Comparison of ENCODE assay signal across 1 cellular context in the genomic region with DNA sequence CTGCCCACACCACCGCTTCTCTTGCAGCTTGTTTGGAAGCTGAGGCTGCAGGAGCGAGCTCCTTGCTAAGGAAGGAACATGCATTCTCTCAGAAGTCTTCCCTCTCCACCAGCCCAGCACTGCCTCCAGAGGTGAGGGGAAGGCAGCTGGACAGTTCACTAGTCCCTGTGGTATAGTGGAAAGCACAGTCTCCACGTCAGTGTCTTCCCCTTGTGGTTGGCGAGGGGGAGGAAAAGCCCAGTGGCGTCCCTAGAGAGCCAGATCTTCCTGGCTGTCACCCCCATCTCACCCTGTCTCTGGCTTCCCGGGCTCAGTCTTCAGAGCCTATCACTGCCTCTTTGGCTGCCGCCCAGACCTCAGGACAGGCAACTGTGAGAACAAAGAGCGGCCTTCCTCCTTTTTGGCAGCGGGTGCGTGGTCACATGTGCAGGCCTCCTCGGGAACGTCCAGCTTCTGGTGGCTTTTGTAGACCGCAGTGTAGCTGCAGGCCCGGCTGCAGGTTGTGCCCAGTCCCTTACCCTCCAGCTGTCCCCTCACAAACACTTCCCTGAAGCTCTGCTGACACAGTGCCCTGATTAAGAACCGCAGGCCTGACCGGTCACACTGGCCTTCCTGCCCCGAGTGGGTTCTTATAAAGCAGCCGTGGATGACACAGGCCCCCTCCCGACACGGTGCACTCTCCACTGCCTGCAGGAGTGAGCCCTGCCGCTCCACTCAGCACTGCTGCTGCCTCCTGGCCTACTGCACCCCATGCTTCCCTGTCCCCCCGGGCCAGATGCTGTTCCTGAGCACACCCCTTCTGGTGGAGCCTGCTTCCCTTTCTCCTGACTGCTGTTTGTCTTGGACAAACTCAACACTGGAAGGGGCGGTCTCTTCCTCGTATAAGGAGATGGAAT.
TF ChIP-seq lines count a peak whose summit lies in the region.

No MANE protein-coding gene starts in this region.

TF ChIP-seq in WTC11, 78 proteins besides CTCF, POLR2A, EP300 and RAD21 (continued from another document):
- TF ChIP-seq, protein P1, sequence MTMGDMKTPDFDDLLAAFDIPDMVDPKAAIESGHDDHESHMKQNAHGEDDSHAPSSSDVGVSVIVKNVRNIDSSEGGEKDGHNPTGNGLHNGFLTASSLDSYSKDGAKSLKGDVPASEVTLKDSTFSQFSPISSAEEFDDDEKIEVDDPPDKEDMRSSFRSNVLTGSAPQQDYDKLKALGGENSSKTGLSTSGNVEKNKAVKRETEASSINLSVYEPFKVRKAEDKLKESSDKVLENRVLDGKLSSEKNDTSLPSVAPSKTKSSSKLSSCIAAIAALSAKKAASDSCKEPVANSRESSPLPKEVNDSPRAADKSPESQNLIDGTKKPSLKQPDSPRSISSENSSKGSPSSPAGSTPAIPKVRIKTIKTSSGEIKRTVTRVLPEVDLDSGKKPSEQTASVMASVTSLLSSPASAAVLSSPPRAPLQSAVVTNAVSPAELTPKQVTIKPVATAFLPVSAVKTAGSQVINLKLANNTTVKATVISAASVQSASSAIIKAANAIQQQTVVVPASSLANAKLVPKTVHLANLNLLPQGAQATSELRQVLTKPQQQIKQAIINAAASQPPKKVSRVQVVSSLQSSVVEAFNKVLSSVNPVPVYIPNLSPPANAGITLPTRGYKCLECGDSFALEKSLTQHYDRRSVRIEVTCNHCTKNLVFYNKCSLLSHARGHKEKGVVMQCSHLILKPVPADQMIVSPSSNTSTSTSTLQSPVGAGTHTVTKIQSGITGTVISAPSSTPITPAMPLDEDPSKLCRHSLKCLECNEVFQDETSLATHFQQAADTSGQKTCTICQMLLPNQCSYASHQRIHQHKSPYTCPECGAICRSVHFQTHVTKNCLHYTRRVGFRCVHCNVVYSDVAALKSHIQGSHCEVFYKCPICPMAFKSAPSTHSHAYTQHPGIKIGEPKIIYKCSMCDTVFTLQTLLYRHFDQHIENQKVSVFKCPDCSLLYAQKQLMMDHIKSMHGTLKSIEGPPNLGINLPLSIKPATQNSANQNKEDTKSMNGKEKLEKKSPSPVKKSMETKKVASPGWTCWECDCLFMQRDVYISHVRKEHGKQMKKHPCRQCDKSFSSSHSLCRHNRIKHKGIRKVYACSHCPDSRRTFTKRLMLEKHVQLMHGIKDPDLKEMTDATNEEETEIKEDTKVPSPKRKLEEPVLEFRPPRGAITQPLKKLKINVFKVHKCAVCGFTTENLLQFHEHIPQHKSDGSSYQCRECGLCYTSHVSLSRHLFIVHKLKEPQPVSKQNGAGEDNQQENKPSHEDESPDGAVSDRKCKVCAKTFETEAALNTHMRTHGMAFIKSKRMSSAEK (CRISPR knock-in tag; IDR thresholded peaks at IDR 0.05; ENCODE audit: borderline replicate concordance): no peak
- TF ChIP-seq EMX1 (CRISPR knock-in tag; IDR thresholded peaks at IDR 0.05): no peak
- TF ChIP-seq, protein P2, sequence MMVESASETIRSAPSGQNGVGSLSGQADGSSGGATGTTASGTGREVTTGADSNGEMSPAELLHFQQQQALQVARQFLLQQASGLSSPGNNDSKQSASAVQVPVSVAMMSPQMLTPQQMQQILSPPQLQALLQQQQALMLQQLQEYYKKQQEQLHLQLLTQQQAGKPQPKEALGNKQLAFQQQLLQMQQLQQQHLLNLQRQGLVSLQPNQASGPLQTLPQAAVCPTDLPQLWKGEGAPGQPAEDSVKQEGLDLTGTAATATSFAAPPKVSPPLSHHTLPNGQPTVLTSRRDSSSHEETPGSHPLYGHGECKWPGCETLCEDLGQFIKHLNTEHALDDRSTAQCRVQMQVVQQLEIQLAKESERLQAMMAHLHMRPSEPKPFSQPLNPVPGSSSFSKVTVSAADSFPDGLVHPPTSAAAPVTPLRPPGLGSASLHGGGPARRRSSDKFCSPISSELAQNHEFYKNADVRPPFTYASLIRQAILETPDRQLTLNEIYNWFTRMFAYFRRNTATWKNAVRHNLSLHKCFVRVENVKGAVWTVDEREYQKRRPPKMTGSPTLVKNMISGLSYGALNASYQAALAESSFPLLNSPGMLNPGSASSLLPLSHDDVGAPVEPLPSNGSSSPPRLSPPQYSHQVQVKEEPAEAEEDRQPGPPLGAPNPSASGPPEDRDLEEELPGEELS (CRISPR knock-in tag; IDR thresholded peaks at IDR 0.05): no peak
- TF ChIP-seq SP1 (CRISPR knock-in tag; conservative IDR thresholded peaks at IDR 0.05): no peak
- TF ChIP-seq, protein P3, sequence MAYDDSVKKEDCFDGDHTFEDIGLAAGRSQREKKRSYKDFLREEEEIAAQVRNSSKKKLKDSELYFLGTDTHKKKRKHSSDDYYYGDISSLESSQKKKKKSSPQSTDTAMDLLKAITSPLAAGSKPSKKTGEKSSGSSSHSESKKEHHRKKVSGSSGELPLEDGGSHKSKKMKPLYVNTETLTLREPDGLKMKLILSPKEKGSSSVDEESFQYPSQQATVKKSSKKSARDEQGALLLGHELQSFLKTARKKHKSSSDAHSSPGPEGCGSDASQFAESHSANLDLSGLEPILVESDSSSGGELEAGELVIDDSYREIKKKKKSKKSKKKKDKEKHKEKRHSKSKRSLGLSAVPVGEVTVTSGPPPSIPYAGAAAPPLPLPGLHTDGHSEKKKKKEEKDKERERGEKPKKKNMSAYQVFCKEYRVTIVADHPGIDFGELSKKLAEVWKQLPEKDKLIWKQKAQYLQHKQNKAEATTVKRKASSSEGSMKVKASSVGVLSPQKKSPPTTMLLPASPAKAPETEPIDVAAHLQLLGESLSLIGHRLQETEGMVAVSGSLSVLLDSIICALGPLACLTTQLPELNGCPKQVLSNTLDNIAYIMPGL (CRISPR knock-in tag; IDR thresholded peaks at IDR 0.05): no peak
- no peak for TF ChIP-seq TEAD4 (CRISPR knock-in tag; IDR thresholded peaks at IDR 0.05)
